22 cellular contexts compared by ENCODE assay signal in genomic region chr16:58016841-58017446, GRCh38. TPM values are rescaled to one million over a fixed set of nuclear protein-coding genes. Genes with fewer than 3 reads are reported as not detected.
A peak's percentile ranks its signal among the peaks of the same experiment; 100 is the strongest.
DNase-seq lines count a peak whose midpoint lies in the region; ATAC-seq and TF ChIP-seq lines count a peak whose summit lies in the region.
"Had no signal": no experiment of that assay in that cellular context is flagged by ENCODE, and none has a peak within 500 bp of the region (broad histone marks: within the 10 kb centered on the region; RNA-seq: fewer than 3 reads in every experiment).

No MANE protein-coding gene starts in this region.

- H3K4me1 ChIP-seq in body of pancreas (peaks cover 9% of the 10 kb centered on the region), osteoblast (ENCODE audit: insufficient read depth, low read length) (peaks cover 4% of the 10 kb centered on the region), mesendoderm (ENCODE audit: control insufficient read depth, low read depth, low read length) (peaks cover 11% of the 10 kb centered on the region)

- no peak overlapping the region for H4K8ac ChIP-seq in mesendoderm (ENCODE audit: low read depth, low read length)

- H3K79me2 ChIP-seq in osteoblast (ENCODE audit: insufficient read depth, low read length) (no peaks in the 10 kb centered on the region), mesendoderm (ENCODE audit: control insufficient read depth, insufficient read depth, low read length) (no peaks in the 10 kb centered on the region)

- H2AK5ac ChIP-seq in mesendoderm (ENCODE audit: low read length) = no peak overlapping the region

- H3K79me1 ChIP-seq in mesendoderm (ENCODE audit: low read length) = peaks cover 3% of the 10 kb centered on the region

- DNase-seq in left ventricle myocardium superior (no peak), left cardiac atrium (no peak), body of pancreas (peak; percentile 37 to 76 (median 47)), osteoblast (ENCODE audit: insufficient read length, low spot score, missing footprints) (peak; percentile 45), mesendoderm (no peak), HPDE6-E6E7 (ENCODE audit: extremely low spot score) (no peak)
- DNase-seq: CD4-positive, alpha-beta T cell; COR-L47; DND-41; GOT3; HCEC 1CT; IMR-90; NCI-H1105; NCI-H2081 treated with DMSO at 0.1 percent for 48 hours; NCI-H2171 treated with DMSO at 0.1 percent for 48 hours; NCI-H526; OCI-M1 had no signal

- H3K36me3 ChIP-seq in body of pancreas (replicated peaks in 1 of 2; ENCODE audit: insufficient read depth in 1 of 2, low read depth in 2 of 2) (no peaks in the 10 kb centered on the region), osteoblast (ENCODE audit: insufficient read depth, low read length) (peaks cover 11% of the 10 kb centered on the region), mesendoderm (ENCODE audit: control insufficient read depth, insufficient read depth, low read length) (peaks cover 3% of the 10 kb centered on the region)

- H4K5ac ChIP-seq in mesendoderm (ENCODE audit: low read length) = no peak overlapping the region

- WGBS in body of pancreas, 2 donors = 46 to 48% methylated on average over 12 of the region's 12 CpGs
- WGBS in mesendoderm (ENCODE audit: extremely low coverage, insufficient coverage, low lambda C conversion rate) = no CpG with 5 or more reads among the region's 12 CpGs

- TF ChIP-seq POLR2A in body of pancreas (IDR thresholded peaks at IDR 0.05) = no peak

- H4K20me1 ChIP-seq in osteoblast (ENCODE audit: insufficient read depth, low read length) = peaks cover 4% of the 10 kb centered on the region

- no peaks in the 10 kb centered on the region for H3K9me3 ChIP-seq in body of pancreas
- no peaks in the 10 kb centered on the region for H3K9me3 ChIP-seq in osteoblast (ENCODE audit: low read depth, low read length)
- H3K9me3 ChIP-seq: A549, SJSA1 had no signal

- H2BK120ac ChIP-seq in mesendoderm (ENCODE audit: low read depth, low read length) = no peak overlapping the region

- no peak overlapping the region for H3K9ac ChIP-seq in mesendoderm (ENCODE audit: low read length)
- H3K9ac ChIP-seq: KMS-11 had no signal

- ATAC-seq in left ventricle myocardium superior = peak; percentile 40
- no peak for ATAC-seq in left cardiac atrium
- peak; percentile 52 for ATAC-seq in body of pancreas
- no peak for ATAC-seq in HG02678 (IDR thresholded peaks at IDR 0.05; ENCODE audit: unreplicated experiment)
- ATAC-seq: A549 had no signal

- H3K18ac ChIP-seq in mesendoderm (ENCODE audit: low read length) = no peak overlapping the region

- no peak overlapping the region for H2BK15ac ChIP-seq in mesendoderm (replicated peaks; ENCODE audit: low read depth)

- no peak overlapping the region for H2AFZ ChIP-seq in osteoblast (ENCODE audit: low read length)

- no peak overlapping the region for H3K4ac ChIP-seq in mesendoderm (ENCODE audit: low read depth, low read length)

- H3K56ac ChIP-seq in mesendoderm (ENCODE audit: low read length) = no peak overlapping the region

- H2BK5ac ChIP-seq in mesendoderm (ENCODE audit: low read length) = no peak overlapping the region

- TF ChIP-seq CTCF in body of pancreas (IDR thresholded peaks at IDR 0.05) (no peak), osteoblast (IDR thresholded peaks at IDR 0.05; ENCODE audit: extremely low read depth, low read depth, low read length) (no peak)

- no peak overlapping the region for H3K4me3 ChIP-seq in body of pancreas
- H3K4me3 ChIP-seq in osteoblast (ENCODE audit: insufficient read depth, low read length) = no peak overlapping the region
- no peak overlapping the region for H3K4me3 ChIP-seq in mesendoderm (ENCODE audit: low read length)
- H3K4me3 ChIP-seq: A549, SJSA1 had no signal

- no peak overlapping the region for H3K27ac ChIP-seq in body of pancreas
- H3K27ac ChIP-seq in osteoblast (ENCODE audit: low read depth, low read length) = no peak overlapping the region
- no peak overlapping the region for H3K27ac ChIP-seq in mesendoderm (ENCODE audit: low read depth, low read length)
- H3K27ac ChIP-seq: A549, KMS-11, SJSA1 had no signal

- H3K4me2 ChIP-seq in osteoblast (ENCODE audit: insufficient read depth, low read length) (no peak overlapping the region), mesendoderm (ENCODE audit: low read length) (no peak overlapping the region)
- H3K4me2 ChIP-seq: A549, KMS-11 had no signal

- H3K23ac ChIP-seq in mesendoderm (ENCODE audit: low read length) = no peak overlapping the region

- intact Hi-C loops in left ventricle myocardium superior (cut with micrococcal nuclease) (no loop called here), left cardiac atrium (cut with DNase I) (no loop called here), body of pancreas (cut with DNase I) (loop anchor here (5.0 to 10.0 kb wide), 2 partner anchors 95 to 442 kb away; no protein-coding TSS in a partner anchor)

- H3K27me3 ChIP-seq in body of pancreas (no peaks in the 10 kb centered on the region), osteoblast (ENCODE audit: insufficient read depth, low read length) (no peaks in the 10 kb centered on the region), mesendoderm (ENCODE audit: insufficient read depth, low read length, poor library complexity) (no peaks in the 10 kb centered on the region)
- H3K27me3 ChIP-seq: SJSA1 had no signal

RNA-seq across cellular contexts. Expression of gene MMP15, which starts 8.6 kb away (rescaled TPM):
- total RNA-seq in left ventricle myocardium superior (62.2 TPM), left cardiac atrium (10 to 100 TPM; 46.2 to 52.9 TPM), body of pancreas (10 to 100 TPM; 22.3 to 35.3 TPM), osteoblast (7.7 and 9.4 TPM in 2 replicates)
- polyA plus RNA-seq in mesendoderm (2013, experiment 1 of 2) = 20.9 TPM
- 20.0 TPM for polyA plus RNA-seq in mesendoderm (2013, experiment 2 of 2)

RNA-seq across cellular contexts. Expression of gene USB1, which starts 15.7 kb away (rescaled TPM):
- total RNA-seq in left ventricle myocardium superior (28.3 TPM), left cardiac atrium (10 to 100 TPM; 32.3 to 37.7 TPM), body of pancreas (10 to 100 TPM; 22.4 to 46.7 TPM), osteoblast (17.7 and 19.2 TPM in 2 replicates)
- polyA plus RNA-seq in mesendoderm (2013, experiment 1 of 2) = 61.7 TPM
- polyA plus RNA-seq in mesendoderm (2013, experiment 2 of 2) = 60.1 TPM

RNA-seq across cellular contexts. Expression of gene ZNF319, which starts 16.5 kb away (rescaled TPM):
- 9.2 TPM for total RNA-seq in left ventricle myocardium superior
- 1 to 10 TPM; 5.9 to 8.1 TPM for total RNA-seq in left cardiac atrium
- total RNA-seq in body of pancreas = 1 to 10 TPM; 3.3 to 4.7 TPM
- total RNA-seq in osteoblast = 4.3 and 5.6 TPM in 2 replicates
- polyA plus RNA-seq in mesendoderm (2013, experiment 1 of 2) = 6.1 TPM
- polyA plus RNA-seq in mesendoderm (2013, experiment 2 of 2) = 7.0 TPM

RNA-seq across cellular contexts. Expression of gene CNGB1, which starts 46.0 kb away (rescaled TPM):
- not detected for total RNA-seq in left ventricle myocardium superior
- not detected for total RNA-seq in left cardiac atrium
- not detected for total RNA-seq in body of pancreas
- not detected in 2 replicates for total RNA-seq in osteoblast
- polyA plus RNA-seq in mesendoderm (2013, experiment 1 of 2) = 0.06 TPM
- polyA plus RNA-seq in mesendoderm (2013, experiment 2 of 2) = under 0.01 TPM
- total RNA-seq: CD4-positive, alpha-beta T cell; IMR-90 had no signal
- polyA plus RNA-seq: BJ, IMR-90 had no signal

Comparison
In these comparisons a context has a peak if more than half of its experiments do, and no peak if none do; other contexts are left out.
1. ATAC-seq: peak in left ventricle myocardium superior (single experiment) and body of pancreas (single experiment); none in left cardiac atrium (0 of 2) and HG02678 (single experiment).
2. DNase-seq: peak in body of pancreas (4 of 4) and osteoblast (single experiment); none in left ventricle myocardium superior (single experiment), left cardiac atrium (single experiment), mesendoderm (single experiment) and HPDE6-E6E7 (single experiment).